Comparison of ENCODE assay signal across 8 cellular contexts in genomic region chr3:101720851-101721649, GRCh38. TPM values are rescaled to one million over a fixed set of nuclear protein-coding genes. Genes with fewer than 3 reads are reported as not detected.
DNase-seq lines count a peak whose midpoint lies in the region; ATAC-seq lines count a peak whose summit lies in the region.

No MANE protein-coding gene starts in this region.

- no peaks in the 10 kb centered on the region for H3K9me3 Mint-ChIP-seq in activated naive CD8-positive, alpha-beta T cell treated with anti-CD3 and anti-CD28 coated beads, Interleukin-2, amount 50 U/mL, for 24 hours

- H3K27ac Mint-ChIP-seq in activated naive CD8-positive, alpha-beta T cell treated with anti-CD3 and anti-CD28 coated beads, Interleukin-2, amount 50 U/mL, for 24 hours: peak overlapping the region; percentile 76

- H3K4me1 ChIP-seq in skeletal muscle satellite cell (ENCODE audit: control insufficient read depth, insufficient read depth, low read length): peaks cover 16% of the 10 kb centered on the region

- peak overlapping the region; percentile 23 for H3K4me3 Mint-ChIP-seq in activated naive CD8-positive, alpha-beta T cell treated with anti-CD3 and anti-CD28 coated beads, Interleukin-2, amount 50 U/mL, for 24 hours

- peaks cover 40% of the 10 kb centered on the region for H3K4me1 Mint-ChIP-seq in activated naive CD8-positive, alpha-beta T cell treated with anti-CD3 and anti-CD28 coated beads, Interleukin-2, amount 50 U/mL, for 24 hours

- no peaks in the 10 kb centered on the region for H3K27me3 ChIP-seq in skeletal muscle satellite cell (ENCODE audit: control insufficient read depth, insufficient read depth, low read length)

- H3K27me3 Mint-ChIP-seq in activated naive CD8-positive, alpha-beta T cell treated with anti-CD3 and anti-CD28 coated beads, Interleukin-2, amount 50 U/mL, for 24 hours: no peaks in the 10 kb centered on the region

- H3K36me3 ChIP-seq in skeletal muscle satellite cell (ENCODE audit: insufficient read depth, low read length): no peaks in the 10 kb centered on the region

- H3K9ac ChIP-seq in skeletal muscle satellite cell (ENCODE audit: low read depth, low read length): peak overlapping the region; percentile 39

- ATAC-seq in activated naive CD8-positive, alpha-beta T cell treated with anti-CD3 and anti-CD28 coated beads, Interleukin-2, amount 50 U/mL, for 24 hours: peak; percentile 40
- no peak for ATAC-seq in GM19455 (IDR thresholded peaks at IDR 0.05; ENCODE audit: unreplicated experiment)

- no peaks in the 10 kb centered on the region for H3K9me3 ChIP-seq in skeletal muscle satellite cell (replicated peaks; ENCODE audit: low read length)

- H3K4me3 ChIP-seq in skeletal muscle satellite cell (ENCODE audit: low read length): no peak overlapping the region

- peak; percentile 4 to 5 for DNase-seq in activated CD4-positive, alpha-beta T cell treated with anti-CD3 and anti-CD28 coated beads for 4 hours
- no peak for DNase-seq in activated CD4-positive, alpha-beta T cell treated with anti-CD3 and anti-CD28 coated beads, Interleukin-2, amount 50 U/mL, for 4 hours
- DNase-seq in NCI-H2171 treated with DMSO at 0.1 percent for 48 hours (lab: John Stamatoyannopoulos, UW): peak; percentile 66
- peak; percentile 10 for DNase-seq in activated naive CD8-positive, alpha-beta T cell treated with anti-CD3 and anti-CD28 coated beads, Interleukin-2, amount 50 U/mL, for 24 hours
- no peak for DNase-seq in NCI-H526 treated with DMSO at 0.1 percent for 48 hours (lab: John Stamatoyannopoulos, UW)
- no peak for DNase-seq in activated gamma-delta T cell treated with Interleukin-2 at 50 U/mL for 16 hours

- H3K36me3 Mint-ChIP-seq in activated naive CD8-positive, alpha-beta T cell treated with anti-CD3 and anti-CD28 coated beads, Interleukin-2, amount 50 U/mL, for 24 hours (ENCODE audit: low read depth): no peaks in the 10 kb centered on the region

- H3K4me2 ChIP-seq in skeletal muscle satellite cell (ENCODE audit: low read length): peak overlapping the region; percentile 26

RNA-seq across cellular contexts. Expression of gene CEP97, which starts 3.4 kb away (rescaled TPM):
- 10.1 and 11.4 TPM in 2 replicates for total RNA-seq in skeletal muscle satellite cell (2012; rRNA removed)

RNA-seq across cellular contexts. Expression of gene RPL24, which starts 34.5 kb away (rescaled TPM):
- total RNA-seq in skeletal muscle satellite cell (2012; rRNA removed): 1,752 and 2,335 TPM in 2 replicates

RNA-seq across cellular contexts. Expression of gene ZBTB11, which starts 44.1 kb away (rescaled TPM):
- total RNA-seq in skeletal muscle satellite cell (2012; rRNA removed): 24.7 and 25.3 TPM in 2 replicates

RNA-seq across cellular contexts. Expression of gene NXPE3, which starts 58.0 kb away (rescaled TPM):
- total RNA-seq in skeletal muscle satellite cell (2012; rRNA removed): 7.9 and 8.4 TPM in 2 replicates

Comparison
In these comparisons a context has a peak if more than half of its experiments do, and no peak if none do; other contexts are left out.
1. DNase-seq: peak in activated CD4-positive, alpha-beta T cell treated with anti-CD3 and anti-CD28 coated beads for 4 hours (2 of 2), NCI-H2171 treated with DMSO at 0.1 percent for 48 hours (single experiment) and activated naive CD8-positive, alpha-beta T cell treated with anti-CD3 and anti-CD28 coated beads, Interleukin-2, amount 50 U/mL, for 24 hours (single experiment); none in activated CD4-positive, alpha-beta T cell treated with anti-CD3 and anti-CD28 coated beads, Interleukin-2, amount 50 U/mL, for 4 hours (0 of 2), NCI-H526 treated with DMSO at 0.1 percent for 48 hours (single experiment) and activated gamma-delta T cell treated with Interleukin-2 at 50 U/mL for 16 hours (single experiment).